Comparison of ENCODE assay signal across 9 cellular contexts in the genomic region with DNA sequence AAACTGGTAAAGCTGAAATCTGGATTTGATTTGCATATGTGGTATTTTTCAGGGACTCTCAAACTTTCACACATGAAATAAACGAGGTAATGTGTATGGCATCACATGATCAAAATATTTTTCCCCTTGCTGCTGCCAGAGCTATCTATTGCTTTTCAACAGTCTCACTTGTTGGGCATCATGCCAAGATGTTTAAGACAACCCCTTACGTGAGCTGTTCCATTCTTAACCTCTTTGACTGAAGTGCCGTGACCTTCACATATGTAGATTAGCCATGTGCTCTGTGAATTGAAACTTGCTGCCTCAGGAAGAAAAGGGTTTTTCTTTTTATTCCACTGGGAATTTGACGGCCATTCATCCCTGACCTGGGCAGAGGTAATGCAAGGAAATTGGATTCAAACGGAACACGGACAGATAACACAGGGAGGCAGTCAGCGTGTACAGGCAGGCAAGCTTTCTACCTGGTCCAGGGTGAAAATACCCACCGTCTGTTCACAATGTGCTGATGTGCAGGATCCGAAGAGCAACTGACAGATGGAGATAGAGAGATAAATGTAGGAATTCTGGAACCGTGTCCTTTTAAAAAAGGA. TPM values are rescaled to one million over a fixed set of nuclear protein-coding genes. Genes with fewer than 3 reads are reported as not detected.
A peak's percentile ranks its signal among the peaks of the same experiment; 100 is the strongest.
DNase-seq lines count a peak whose midpoint lies in the region; ATAC-seq and TF ChIP-seq lines count a peak whose summit lies in the region.
"Had no signal": no experiment of that assay in that cellular context is flagged by ENCODE, and none has a peak within 500 bp of the region (broad histone marks: within the 10 kb centered on the region; RNA-seq: fewer than 3 reads in every experiment).

No MANE protein-coding gene starts in this region.

- H3K36me3 ChIP-seq in HEK293 (ENCODE audit: control insufficient read depth in 2 of 2, insufficient read depth in 1 of 2, low read length in 2 of 2) = no peaks in the 10 kb centered on the region

- H3K4me3 Mint-ChIP-seq in activated T-cell treated with anti-CD3 and anti-CD28 coated beads, Interleukin-2, amount 50 U/mL, for 4 hours = peak overlapping the region; percentile 14
- no peak overlapping the region for H3K4me3 Mint-ChIP-seq in progenitor cell of endocrine pancreas (ENCODE audit: low read depth)

- H3K27ac ChIP-seq in HEK293 (ENCODE audit: extremely low read depth, low read depth, low read length) = no peak overlapping the region
- H3K27ac ChIP-seq: A549 had no signal

- peak; percentile 81 to 86 for ATAC-seq in activated T-cell treated with anti-CD3 and anti-CD28 coated beads, Interleukin-2, amount 50 U/mL, for 4 hours
- ATAC-seq: A549 had no signal

- no peak overlapping the region for H3K27ac Mint-ChIP-seq in progenitor cell of endocrine pancreas

- H3K36me3 Mint-ChIP-seq in activated T-cell treated with anti-CD3 and anti-CD28 coated beads, Interleukin-2, amount 50 U/mL, for 4 hours (ENCODE audit: insufficient read depth) = peaks cover 5% of the 10 kb centered on the region
- H3K36me3 Mint-ChIP-seq in progenitor cell of endocrine pancreas (ENCODE audit: insufficient read depth) = no peaks in the 10 kb centered on the region

- H3K9me3 ChIP-seq in HEK293 (ENCODE audit: control insufficient read depth, insufficient read depth, low read depth, low read length) = no peaks in the 10 kb centered on the region
- H3K9me3 ChIP-seq: A549 had no signal

- no peaks in the 10 kb centered on the region for H3K9me3 Mint-ChIP-seq in activated T-cell treated with anti-CD3 and anti-CD28 coated beads, Interleukin-2, amount 50 U/mL, for 4 hours
- no peaks in the 10 kb centered on the region for H3K9me3 Mint-ChIP-seq in progenitor cell of endocrine pancreas (ENCODE audit: low read depth)

- POLR2A ChIA-PET in HEK293 (lab: Yijun Ruan, JAX) = interaction anchor here (0.6 kb wide), 1 partner anchor 141 kb away, joined by 3 read pairs; no protein-coding TSS in a partner anchor

- peaks cover 95% of the 10 kb centered on the region for H3K4me1 Mint-ChIP-seq in activated T-cell treated with anti-CD3 and anti-CD28 coated beads, Interleukin-2, amount 50 U/mL, for 4 hours (ENCODE audit: low read depth)
- peaks cover 32% of the 10 kb centered on the region for H3K4me1 Mint-ChIP-seq in progenitor cell of endocrine pancreas (ENCODE audit: low read depth)

- H3K4me3 ChIP-seq in HEK293 (ENCODE audit: low read depth, low read length) = peak overlapping the region; percentile 12
- H3K4me3 ChIP-seq: A549 had no signal

- H3K27me3 Mint-ChIP-seq in activated T-cell treated with anti-CD3 and anti-CD28 coated beads, Interleukin-2, amount 50 U/mL, for 4 hours (ENCODE audit: low read depth) = no peaks in the 10 kb centered on the region
- no peaks in the 10 kb centered on the region for H3K27me3 Mint-ChIP-seq in progenitor cell of endocrine pancreas

- CTCF ChIA-PET in HEK293 (lab: Yijun Ruan, JAX) = interaction anchor here (0.7 to 1.3 kb wide), 3 partner anchors 9 to 821 kb away, joined by 3 to 4 read pairs (median 3); a partner anchor contains a TSS

- H3K4me1 ChIP-seq in HEK293 (ENCODE audit: control insufficient read depth, insufficient read depth, low read length) = peaks cover 23% of the 10 kb centered on the region

- peak; percentile 12 for DNase-seq in NCI-H2196 (lab: John Stamatoyannopoulos, UW; ENCODE audit: unreplicated experiment)
- DNase-seq in NCI-H2196 treated with DMSO at 0.1 percent for 48 hours (lab: John Stamatoyannopoulos, UW; ENCODE audit: unreplicated experiment) = no peak
- peak; percentile 36 for DNase-seq in NCI-H1417 treated with DMSO at 0.1 percent for 48 hours (lab: John Stamatoyannopoulos, UW)
- DNase-seq in activated T-cell treated with anti-CD3 and anti-CD28 coated beads, Interleukin-2, amount 50 U/mL, for 4 hours = peak; percentile 10
- peak; percentile 83 for DNase-seq in kidney tubule cell (ENCODE audit: low spot score)
- DNase-seq in dedifferentiated amniotic fluid mesenchymal stem cell (ENCODE audit: extremely low spot score) = no peak
- DNase-seq in progenitor cell of endocrine pancreas (ENCODE audit: low spot score, unreplicated experiment) = no peak

- TF ChIP-seq CTCF in HEK293 (tag by site-specific recombination; IDR thresholded peaks at IDR 0.05) (no peak), progenitor cell of endocrine pancreas (IDR thresholded peaks at IDR 0.05; ENCODE audit: unreplicated experiment) (no peak)

TF ChIP-seq in HEK293, 187 proteins besides CTCF, POLR2A, EP300 and RAD21 (continues in another document):
- TF ChIP-seq ZNF394 (tag by site-specific recombination; IDR thresholded peaks at IDR 0.05; ENCODE audit: borderline replicate concordance) (0 out of 2 replicates have a peak, but pooled peaks have one; percentile 16), ZNF121 (tag by site-specific recombination; IDR thresholded peaks at IDR 0.05) (no peak), ZEB2 (tag by site-specific recombination; IDR thresholded peaks at IDR 0.05) (peak; percentile 66; the same call in 1 of the 2 replicates), ZSCAN16 (tag by site-specific recombination; IDR thresholded peaks at IDR 0.05) (no peak), ZBTB17 (tag by site-specific recombination; IDR thresholded peaks at IDR 0.05) (peak; percentile 88), ZNF133 (tag by site-specific recombination; IDR thresholded peaks at IDR 0.05) (no peak), ZNF184 (tag by site-specific recombination; IDR thresholded peaks at IDR 0.05) (0 out of 2 replicates have a peak, but pooled peaks have one; percentile 39), ZNF544 (tag by site-specific recombination; IDR thresholded peaks at IDR 0.05) (no peak)
- TF ChIP-seq, protein P1, sequence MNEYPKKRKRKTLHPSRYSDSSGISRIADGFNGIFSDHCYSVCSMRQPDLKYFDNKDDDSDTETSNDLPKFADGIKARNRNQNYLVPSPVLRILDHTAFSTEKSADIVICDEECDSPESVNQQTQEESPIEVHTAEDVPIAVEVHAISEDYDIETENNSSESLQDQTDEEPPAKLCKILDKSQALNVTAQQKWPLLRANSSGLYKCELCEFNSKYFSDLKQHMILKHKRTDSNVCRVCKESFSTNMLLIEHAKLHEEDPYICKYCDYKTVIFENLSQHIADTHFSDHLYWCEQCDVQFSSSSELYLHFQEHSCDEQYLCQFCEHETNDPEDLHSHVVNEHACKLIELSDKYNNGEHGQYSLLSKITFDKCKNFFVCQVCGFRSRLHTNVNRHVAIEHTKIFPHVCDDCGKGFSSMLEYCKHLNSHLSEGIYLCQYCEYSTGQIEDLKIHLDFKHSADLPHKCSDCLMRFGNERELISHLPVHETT (tag by site-specific recombination; IDR thresholded peaks at IDR 0.05) = no peak
- TF ChIP-seq, protein P2, sequence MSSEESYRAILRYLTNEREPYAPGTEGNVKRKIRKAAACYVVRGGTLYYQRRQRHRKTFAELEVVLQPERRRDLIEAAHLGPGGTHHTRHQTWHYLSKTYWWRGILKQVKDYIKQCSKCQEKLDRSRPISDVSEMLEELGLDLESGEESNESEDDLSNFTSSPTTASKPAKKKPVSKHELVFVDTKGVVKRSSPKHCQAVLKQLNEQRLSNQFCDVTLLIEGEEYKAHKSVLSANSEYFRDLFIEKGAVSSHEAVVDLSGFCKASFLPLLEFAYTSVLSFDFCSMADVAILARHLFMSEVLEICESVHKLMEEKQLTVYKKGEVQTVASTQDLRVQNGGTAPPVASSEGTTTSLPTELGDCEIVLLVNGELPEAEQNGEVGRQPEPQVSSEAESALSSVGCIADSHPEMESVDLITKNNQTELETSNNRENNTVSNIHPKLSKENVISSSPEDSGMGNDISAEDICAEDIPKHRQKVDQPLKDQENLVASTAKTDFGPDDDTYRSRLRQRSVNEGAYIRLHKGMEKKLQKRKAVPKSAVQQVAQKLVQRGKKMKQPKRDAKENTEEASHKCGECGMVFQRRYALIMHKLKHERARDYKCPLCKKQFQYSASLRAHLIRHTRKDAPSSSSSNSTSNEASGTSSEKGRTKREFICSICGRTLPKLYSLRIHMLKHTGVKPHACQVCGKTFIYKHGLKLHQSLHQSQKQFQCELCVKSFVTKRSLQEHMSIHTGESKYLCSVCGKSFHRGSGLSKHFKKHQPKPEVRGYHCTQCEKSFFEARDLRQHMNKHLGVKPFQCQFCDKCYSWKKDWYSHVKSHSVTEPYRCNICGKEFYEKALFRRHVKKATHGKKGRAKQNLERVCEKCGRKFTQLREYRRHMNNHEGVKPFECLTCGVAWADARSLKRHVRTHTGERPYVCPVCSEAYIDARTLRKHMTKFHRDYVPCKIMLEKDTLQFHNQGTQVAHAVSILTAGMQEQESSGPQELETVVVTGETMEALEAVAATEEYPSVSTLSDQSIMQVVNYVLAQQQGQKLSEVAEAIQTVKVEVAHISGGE (tag by site-specific recombination; conservative IDR thresholded peaks at IDR 0.05; ENCODE audit: low read depth) = no peak
- TF ChIP-seq, protein P3, sequence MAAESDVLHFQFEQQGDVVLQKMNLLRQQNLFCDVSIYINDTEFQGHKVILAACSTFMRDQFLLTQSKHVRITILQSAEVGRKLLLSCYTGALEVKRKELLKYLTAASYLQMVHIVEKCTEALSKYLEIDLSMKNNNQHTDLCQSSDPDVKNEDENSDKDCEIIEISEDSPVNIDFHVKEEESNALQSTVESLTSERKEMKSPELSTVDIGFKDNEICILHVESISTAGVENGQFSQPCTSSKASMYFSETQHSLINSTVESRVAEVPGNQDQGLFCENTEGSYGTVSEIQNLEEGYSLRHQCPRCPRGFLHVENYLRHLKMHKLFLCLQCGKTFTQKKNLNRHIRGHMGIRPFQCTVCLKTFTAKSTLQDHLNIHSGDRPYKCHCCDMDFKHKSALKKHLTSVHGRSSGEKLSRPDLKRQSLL (tag by site-specific recombination; IDR thresholded peaks at IDR 0.05) = no peak
- TF ChIP-seq, protein P4, sequence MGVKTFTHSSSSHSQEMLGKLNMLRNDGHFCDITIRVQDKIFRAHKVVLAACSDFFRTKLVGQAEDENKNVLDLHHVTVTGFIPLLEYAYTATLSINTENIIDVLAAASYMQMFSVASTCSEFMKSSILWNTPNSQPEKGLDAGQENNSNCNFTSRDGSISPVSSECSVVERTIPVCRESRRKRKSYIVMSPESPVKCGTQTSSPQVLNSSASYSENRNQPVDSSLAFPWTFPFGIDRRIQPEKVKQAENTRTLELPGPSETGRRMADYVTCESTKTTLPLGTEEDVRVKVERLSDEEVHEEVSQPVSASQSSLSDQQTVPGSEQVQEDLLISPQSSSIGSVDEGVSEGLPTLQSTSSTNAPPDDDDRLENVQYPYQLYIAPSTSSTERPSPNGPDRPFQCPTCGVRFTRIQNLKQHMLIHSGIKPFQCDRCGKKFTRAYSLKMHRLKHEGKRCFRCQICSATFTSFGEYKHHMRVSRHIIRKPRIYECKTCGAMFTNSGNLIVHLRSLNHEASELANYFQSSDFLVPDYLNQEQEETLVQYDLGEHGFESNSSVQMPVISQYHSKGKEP (tag by site-specific recombination; IDR thresholded peaks at IDR 0.05) = peak; percentile 57; the same call in 1 of the 2 replicates

RNA-seq across cellular contexts. Expression of a gene that starts 14.2 kb away (rescaled TPM):
- 10 to 100 TPM; 45.6 to 46.6 (median 46.0) TPM for total RNA-seq in activated T-cell treated with anti-CD3 and anti-CD28 coated beads, Interleukin-2, amount 50 U/mL, for 4 hours
- total RNA-seq in progenitor cell of endocrine pancreas = 152 and 153 TPM in 2 replicates

Comparison
In these comparisons a context has a peak if more than half of its experiments do, and no peak if none do; other contexts are left out.
1. DNase-seq: peak in NCI-H2196 (single experiment), NCI-H1417 treated with DMSO at 0.1 percent for 48 hours (single experiment), activated T-cell treated with anti-CD3 and anti-CD28 coated beads, Interleukin-2, amount 50 U/mL, for 4 hours (single experiment) and kidney tubule cell (single experiment); none in NCI-H2196 treated with DMSO at 0.1 percent for 48 hours (single experiment), dedifferentiated amniotic fluid mesenchymal stem cell (single experiment) and progenitor cell of endocrine pancreas (single experiment).